In the genomic region with DNA sequence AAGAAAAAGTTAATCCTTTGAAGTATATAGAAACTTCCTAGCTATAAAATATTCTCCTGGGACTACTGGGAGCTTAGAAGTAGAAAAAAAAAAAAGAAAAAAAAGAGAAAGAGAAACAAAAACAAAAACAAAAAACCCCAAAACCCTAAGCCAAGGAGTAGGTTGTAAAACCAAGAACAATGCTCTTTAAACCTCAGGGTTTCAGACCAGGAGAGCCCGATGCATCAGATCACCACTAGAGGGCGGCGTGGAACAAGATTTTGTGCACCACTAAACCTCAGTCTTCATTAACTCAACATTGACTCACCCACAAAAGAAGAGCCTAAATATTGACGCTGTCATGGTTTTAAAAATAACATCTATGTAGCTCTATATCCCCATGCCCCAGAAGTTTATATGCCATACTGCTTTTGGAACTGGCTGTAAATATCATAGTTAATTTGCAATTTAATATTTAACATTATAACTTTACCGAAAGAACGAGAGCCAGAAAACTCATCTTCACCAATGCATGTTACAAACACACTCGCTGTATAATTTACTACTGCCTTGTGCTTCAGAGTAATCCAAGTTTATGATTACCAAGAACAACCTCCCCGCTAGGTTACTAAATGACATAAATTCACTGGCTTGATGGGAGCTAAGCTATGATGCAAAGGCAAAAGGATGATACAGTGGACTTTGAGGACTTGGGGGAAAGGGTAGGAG, we compare ENCODE assay signal across 8 cellular contexts. TPM values are rescaled to one million over a fixed set of nuclear protein-coding genes. Genes with fewer than 3 reads are reported as not detected.
A peak's percentile ranks its signal among the peaks of the same experiment; 100 is the strongest.
DNase-seq lines count a peak whose midpoint lies in the region; ATAC-seq, FAIRE-seq and TF ChIP-seq lines count a peak whose summit lies in the region.

No MANE protein-coding gene starts in this region.

- H3K27ac ChIP-seq in body of pancreas (no peak overlapping the region), iPS DF 6.9 (ENCODE audit: low read length) (no peak overlapping the region)

- in situ Hi-C loops in GM13977 (cut with MboI; ENCODE audit: low pct_unique_long_range_greater_than_20kb, low sequenced_read_pairs, unreplicated experiment) = loop anchor here (25.0 kb wide), 1 partner anchor 267 kb away; no protein-coding TSS in a partner anchor

- H3K36me3 ChIP-seq in body of pancreas (replicated peaks in 1 of 2; ENCODE audit: insufficient read depth in 1 of 2, low read depth in 2 of 2) = peaks cover 0 to 9% of the 10 kb centered on the region in 2 donors
- H3K36me3 ChIP-seq in iPS DF 6.9 (ENCODE audit: control insufficient read depth, insufficient read depth, low read length) = no peaks in the 10 kb centered on the region

- H3K9me3 ChIP-seq in body of pancreas = no peaks in the 10 kb centered on the region
- no peaks in the 10 kb centered on the region for H3K9me3 ChIP-seq in iPS DF 6.9 (ENCODE audit: control insufficient read depth, insufficient read depth, low read length)

- DNase-seq in 8988T = peak; percentile 25
- peak; percentile 75 for DNase-seq in GM13977 (ENCODE audit: low spot score)
- peak; percentile 9 for DNase-seq in NCI-H2107 (lab: John Stamatoyannopoulos, UW)
- DNase-seq in body of pancreas = peak; percentile 78 to 83 (median 82)
- DNase-seq in iPS DF 6.9 (ENCODE audit: low read depth, low spot score) = peak; percentile 54
- peak; percentile 73 to 91 for DNase-seq in stimulated activated CD4-positive, alpha-beta T cell treated with anti-CD3 and anti-CD28 coated beads, Interleukin-12 subunit alpha, Interleukin-12 subunit beta, amount 100 ng/mL, for 24 hours (ENCODE audit: low read depth in 2 of 2)

- peak; percentile 88 for TF ChIP-seq CTCF in GM13977 (IDR thresholded peaks at IDR 0.05; ENCODE audit: extremely low read depth, insufficient read depth, missing control alignments)
- TF ChIP-seq CTCF in body of pancreas (IDR thresholded peaks at IDR 0.05) = peak; percentile 52 to 94 (median 79)

- peak; percentile 82 for FAIRE-seq in TTC549 (lab: Jason Lieb, UNC)

- peak; percentile 91 for ATAC-seq in HG02973 (IDR thresholded peaks at IDR 0.05; ENCODE audit: unreplicated experiment)
- peak; percentile 82 for ATAC-seq in body of pancreas

- WGBS in body of pancreas, 2 donors = 41 to 44% methylated on average over 8 of the region's 8 CpGs
- no CpG with 5 or more reads among the region's 8 CpGs for WGBS in iPS DF 6.9 (ENCODE audit: insufficient coverage, insufficient read length)

- H3K27me3 ChIP-seq in body of pancreas = no peaks in the 10 kb centered on the region
- H3K27me3 ChIP-seq in iPS DF 6.9 (ENCODE audit: control insufficient read depth, insufficient read depth, low read length) = no peaks in the 10 kb centered on the region

- TF ChIP-seq POLR2A in body of pancreas (IDR thresholded peaks at IDR 0.05) = no peak

- H3K4me3 ChIP-seq in body of pancreas (no peak overlapping the region), iPS DF 6.9 (ENCODE audit: low read length) (no peak overlapping the region)

- intact Hi-C loops in body of pancreas (cut with DNase I) = no loop called here

- H3K4me1 ChIP-seq in body of pancreas = no peaks in the 10 kb centered on the region
- H3K4me1 ChIP-seq in iPS DF 6.9 (ENCODE audit: control insufficient read depth, insufficient read depth, low read length) = no peaks in the 10 kb centered on the region

RNA-seq across cellular contexts. Expression of gene MCUR1, which starts 19.2 kb away (rescaled TPM):
- total RNA-seq in body of pancreas = 10 to 100 TPM; 10.4 to 20.8 TPM

Comparison
In these comparisons a context has a peak if more than half of its experiments do, and no peak if none do; other contexts are left out.
1. DNase-seq: peak in every context shown above with its lines; median percentile 82 in body of pancreas; 82 in stimulated activated CD4-positive, alpha-beta T cell treated with anti-CD3 and anti-CD28 coated beads, Interleukin-12 subunit alpha, Interleukin-12 subunit beta, amount 100 ng/mL, for 24 hours; 75 in GM13977; 54 in iPS DF 6.9; 25 in 8988T; 9 in NCI-H2107.